ENCODE assay signal across 10 cellular contexts in genomic region chr9:136228107-136228875, GRCh38. TPM values are rescaled to one million over a fixed set of nuclear protein-coding genes. Genes with fewer than 3 reads are reported as not detected.
DNase-seq lines count a peak whose midpoint lies in the region; ATAC-seq and TF ChIP-seq lines count a peak whose summit lies in the region.
"Had no signal": no experiment of that assay in that cellular context is flagged by ENCODE, and none has a peak within 500 bp of the region (broad histone marks: within the 10 kb centered on the region; RNA-seq: fewer than 3 reads in every experiment).

No MANE protein-coding gene starts in this region.

- intact Hi-C loops in CD14-positive monocyte (cut with micrococcal nuclease): no loop called here

- H3K36me3 Mint-ChIP-seq in CD14-positive monocyte: peaks cover 23 to 26% of the 10 kb centered on the region in 2 donors
- peaks cover 60% of the 10 kb centered on the region for H3K36me3 Mint-ChIP-seq in activated T-helper 17 cell treated with anti-CD3 and anti-CD28 coated beads, Interleukin-2, amount 50 U/mL, for 72 hours (ENCODE audit: low read depth)

- H3K27ac Mint-ChIP-seq in CD14-positive monocyte: peak overlapping the region in 5 of 7 donors; percentile 13 to 81 (median 52)
- peak overlapping the region; percentile 87 for H3K27ac Mint-ChIP-seq in activated T-helper 17 cell treated with anti-CD3 and anti-CD28 coated beads, Interleukin-2, amount 50 U/mL, for 72 hours

- H3K4me3 Mint-ChIP-seq in CD14-positive monocyte: no peak overlapping the region
- peak overlapping the region; percentile 60 for H3K4me3 Mint-ChIP-seq in activated T-helper 17 cell treated with anti-CD3 and anti-CD28 coated beads, Interleukin-2, amount 50 U/mL, for 72 hours

- peaks cover 0 to 2% (median 0%) of the 10 kb centered on the region in 3 donors for H3K27me3 Mint-ChIP-seq in CD14-positive monocyte (ENCODE audit: low read depth in 3 of 3)
- H3K27me3 Mint-ChIP-seq in activated T-helper 17 cell treated with anti-CD3 and anti-CD28 coated beads, Interleukin-2, amount 50 U/mL, for 72 hours: no peaks in the 10 kb centered on the region

- DNase-seq in CD14-positive monocyte (ENCODE audit: low spot score) (no peak), HS-5 (ENCODE audit: low read depth) (peak; percentile 58), kidney tubule cell (ENCODE audit: low spot score) (peak; percentile 84), NCI-H146 treated with DMSO at 0.1 percent for 48 hours (lab: John Stamatoyannopoulos, UW; ENCODE audit: unreplicated experiment) (no peak), SIG-M5 (lab: John Stamatoyannopoulos, UW) (no peak), NCI-H446 (lab: John Stamatoyannopoulos, UW) (no peak)
- DNase-seq: small intestine had no signal

- H3K4me1 Mint-ChIP-seq in CD14-positive monocyte: peaks cover 32% of the 10 kb centered on the region
- H3K4me1 Mint-ChIP-seq in activated T-helper 17 cell treated with anti-CD3 and anti-CD28 coated beads, Interleukin-2, amount 50 U/mL, for 72 hours: peaks cover 25% of the 10 kb centered on the region

- no peaks in the 10 kb centered on the region for H3K9me3 Mint-ChIP-seq in CD14-positive monocyte
- H3K9me3 Mint-ChIP-seq in activated T-helper 17 cell treated with anti-CD3 and anti-CD28 coated beads, Interleukin-2, amount 50 U/mL, for 72 hours: no peaks in the 10 kb centered on the region

- TF ChIP-seq CTCF in CD14-positive monocyte (IDR thresholded peaks at IDR 0.05): no peak

- peak; percentile 86 for ATAC-seq in activated T-helper 17 cell treated with anti-CD3 and anti-CD28 coated beads, Interleukin-2, amount 50 U/mL, for 72 hours (replicated peaks)
- ATAC-seq in GM18873 (IDR thresholded peaks at IDR 0.05; ENCODE audit: low FRiP score, unreplicated experiment): no peak

RNA-seq across cellular contexts. Expression of gene QSOX2, which starts 17.3 kb away (rescaled TPM):
- under 1 TPM; 0.03 to 0.17 TPM for polyA plus RNA-seq in CD14-positive monocyte
- total RNA-seq in activated T-helper 17 cell treated with anti-CD3 and anti-CD28 coated beads, Interleukin-2, amount 50 U/mL, for 72 hours: 10 to 100 TPM; 25.9 to 28.5 TPM

RNA-seq across cellular contexts. Expression of gene LHX3, which starts 23.4 kb away (rescaled TPM):
- not detected for polyA plus RNA-seq in CD14-positive monocyte
- under 1 TPM in 1 of 2 donors, not detected in 1; 0.16 TPM for total RNA-seq in activated T-helper 17 cell treated with anti-CD3 and anti-CD28 coated beads, Interleukin-2, amount 50 U/mL, for 72 hours
- total RNA-seq: urinary bladder had no signal
- polyA plus RNA-seq: small intestine, urinary bladder had no signal

Comparison
In these comparisons a context has a peak if more than half of its experiments do, and no peak if none do; other contexts are left out.
1. DNase-seq: peak in HS-5 (single experiment) and kidney tubule cell (single experiment); none in CD14-positive monocyte (single experiment), NCI-H146 treated with DMSO at 0.1 percent for 48 hours (single experiment), SIG-M5 (single experiment) and NCI-H446 (0 of 2).